Comparison of ENCODE assay signal across 22 cellular contexts in the genomic region with DNA sequence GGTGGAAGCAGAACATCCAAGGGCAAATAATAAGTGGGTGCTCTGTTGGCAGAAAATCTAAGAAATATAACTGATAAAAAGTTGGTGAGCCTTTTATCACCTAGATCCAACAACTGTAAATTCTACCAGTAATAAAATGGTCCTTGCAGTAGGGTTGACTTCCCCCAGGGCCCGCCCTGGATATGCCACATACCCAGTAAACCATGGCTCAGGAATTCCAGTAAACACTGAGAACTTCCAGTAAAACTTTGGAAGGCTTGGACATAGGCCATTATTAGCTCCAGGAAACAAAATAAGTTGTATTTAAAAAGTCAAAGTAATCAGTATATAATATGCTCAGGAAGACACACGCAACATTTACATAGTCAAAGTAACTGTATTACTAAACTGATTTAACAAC.
DNase-seq lines count a peak whose midpoint lies in the region; ATAC-seq and TF ChIP-seq lines count a peak whose summit lies in the region.
"Had no signal": no experiment of that assay in that cellular context is flagged by ENCODE, and none has a peak within 500 bp of the region (broad histone marks: within the 10 kb centered on the region; RNA-seq: fewer than 3 reads in every experiment).

No MANE protein-coding gene starts in this region.

- BruUV-seq in IMR-90 (replicated peaks; lab: Mats Ljungman, UMichigan): no TSS peak

- H2BK20ac ChIP-seq in IMR-90 (ENCODE audit: low read depth, low read length): no peak overlapping the region

- H2BK5ac ChIP-seq in IMR-90 (ENCODE audit: low read depth, low read length, poor library complexity, severe bottlenecking): no peak overlapping the region

- no peaks in the 10 kb centered on the region for H3K4me1 Mint-ChIP-seq in activated T-helper 1 cell treated with anti-CD3 and anti-CD28 coated beads, Interleukin-12 subunit alpha, Interleukin-12 subunit beta, Interleukin-2, Interleukin-4 antibody, amounts not matched to agents 30 ng/mL and 10 ng/mL and 1 ng/mL, durations not matched to agents 14 hours and 24 hours and 36 hours (ENCODE audit: low read depth)
- H3K4me1 Mint-ChIP-seq: B cell had no signal

- no peaks in the 10 kb centered on the region for H3K36me3 Mint-ChIP-seq in activated T-helper 1 cell treated with anti-CD3 and anti-CD28 coated beads, Interleukin-12 subunit alpha, Interleukin-12 subunit beta, Interleukin-2, Interleukin-4 antibody, amounts not matched to agents 30 ng/mL and 10 ng/mL and 1 ng/mL, durations not matched to agents 14 hours and 24 hours and 36 hours (ENCODE audit: low read depth)
- H3K36me3 Mint-ChIP-seq: CD8-positive, alpha-beta T cell had no signal

- H3K56ac ChIP-seq in IMR-90 (ENCODE audit: extremely low read depth, insufficient read depth, low read length): no peak overlapping the region

- no peak overlapping the region for H3K4me3 Mint-ChIP-seq in activated T-helper 1 cell treated with anti-CD3 and anti-CD28 coated beads, Interleukin-12 subunit alpha, Interleukin-12 subunit beta, Interleukin-2, Interleukin-4 antibody, amounts not matched to agents 30 ng/mL and 10 ng/mL and 1 ng/mL, durations not matched to agents 14 hours and 24 hours and 36 hours
- H3K4me3 Mint-ChIP-seq: B cell; CD4-positive, alpha-beta T cell; CD8-positive, alpha-beta T cell had no signal

- no peak for TF ChIP-seq POLR2A in IMR-90 (IDR thresholded peaks at IDR 0.05; ENCODE audit: low read depth, low read length)

- peak overlapping the region; percentile 83; the same call in 1 of the 2 replicates for H3K23ac ChIP-seq in IMR-90 (ENCODE audit: low read depth, low read length)

- 0 out of 2 replicates have a peak overlapping the region, but pooled peaks have one; percentile 74 for H4K5ac ChIP-seq in IMR-90 (ENCODE audit: low read depth, low read length)

- H3K4ac ChIP-seq in IMR-90 (ENCODE audit: low read depth, low read length): peak overlapping the region; percentile 64

- no peaks in the 10 kb centered on the region for H3K27me3 Mint-ChIP-seq in activated T-helper 1 cell treated with anti-CD3 and anti-CD28 coated beads, Interleukin-12 subunit alpha, Interleukin-12 subunit beta, Interleukin-2, Interleukin-4 antibody, amounts not matched to agents 30 ng/mL and 10 ng/mL and 1 ng/mL, durations not matched to agents 14 hours and 24 hours and 36 hours (ENCODE audit: insufficient read depth)
- H3K27me3 Mint-ChIP-seq: B cell; CD4-positive, alpha-beta T cell had no signal

- H3K9ac ChIP-seq in IMR-90 (ENCODE audit: low read depth, low read length): no peak overlapping the region
- H3K9ac ChIP-seq: BLaER1 treated with 17β-estradiol and CSF1 and Interleukin-3, amounts not matched to agents 10 nM and 100 nM had no signal

- intact Hi-C loops in IMR-90 (cut with micrococcal nuclease): no loop called here
- intact Hi-C loops in activated T-helper 1 cell treated with anti-CD3 and anti-CD28 coated beads, Interleukin-12 subunit alpha, Interleukin-12 subunit beta, Interleukin-2, Interleukin-4 antibody, amounts not matched to agents 30 ng/mL and 10 ng/mL and 1 ng/mL, durations not matched to agents 14 hours and 24 hours and 36 hours (cut with micrococcal nuclease): no loop called here

- no peaks in the 10 kb centered on the region for H4K20me1 ChIP-seq in IMR-90 (ENCODE audit: insufficient read depth, low read length)
- H4K20me1 ChIP-seq: BLaER1 treated with 17β-estradiol and CSF1 and Interleukin-3, amounts not matched to agents 10 nM and 100 nM had no signal

- TF ChIP-seq CTCF in IMR-90 (conservative IDR thresholded peaks at IDR 0.05; ENCODE audit: low read depth, low read length) (no peak), fibroblast of villous mesenchyme (IDR thresholded peaks at IDR 0.05; ENCODE audit: insufficient read depth, low read depth, low read length) (no peak)

- no peak overlapping the region for H2AK9ac ChIP-seq in IMR-90 (replicated peaks; ENCODE audit: low read depth, low read length, poor library complexity)

- no peak overlapping the region for H3K4me3 ChIP-seq in IMR-90 (ENCODE audit: insufficient read depth, low read depth, low read length)
- H3K4me3 ChIP-seq in fibroblast of villous mesenchyme (ENCODE audit: low read depth, low read length): no peak overlapping the region
- H3K4me3 ChIP-seq: A549; BLaER1 treated with 17β-estradiol and CSF1 and Interleukin-3, amounts not matched to agents 10 nM and 100 nM; GM12878 had no signal

- DNase-seq in EH (ENCODE audit: low read depth) (peak; percentile 31), IMR-90 (no peak), fibroblast of villous mesenchyme (ENCODE audit: low read depth) (peak; percentile 75)
- DNase-seq in activated T-helper 1 cell treated with anti-CD3 and anti-CD28 coated beads, Interleukin-12 subunit alpha, Interleukin-12 subunit beta, Interleukin-2, Interleukin-4 antibody, amounts not matched to agents 30 ng/mL and 10 ng/mL and 1 ng/mL, durations not matched to agents 14 hours and 24 hours and 36 hours (ENCODE audit: low spot score): no peak
- DNase-seq: AML-193; Caco-2; Calu3; CD4-positive, alpha-beta T cell; CD8-positive, alpha-beta T cell; DMS79 treated with DMSO at 0.1 percent for 48 hours; EL; GDM1 had no signal

- peak overlapping the region; percentile 32 for H3K27ac Mint-ChIP-seq in activated T-helper 1 cell treated with anti-CD3 and anti-CD28 coated beads, Interleukin-12 subunit alpha, Interleukin-12 subunit beta, Interleukin-2, Interleukin-4 antibody, amounts not matched to agents 30 ng/mL and 10 ng/mL and 1 ng/mL, durations not matched to agents 14 hours and 24 hours and 36 hours
- H3K27ac Mint-ChIP-seq: B cell; CD4-positive, alpha-beta T cell; CD8-positive, alpha-beta T cell had no signal

- H3K27ac ChIP-seq in IMR-90 (ENCODE audit: insufficient read depth, low read length): no peak overlapping the region
- H3K27ac ChIP-seq: 22Rv1; A549; BLaER1 treated with 17β-estradiol and CSF1 and Interleukin-3, amounts not matched to agents 10 nM and 100 nM; C4-2B had no signal

- peak overlapping the region; percentile 43 for H4K91ac ChIP-seq in IMR-90 (ENCODE audit: insufficient read depth, low read depth, low read length)

- no peaks in the 10 kb centered on the region for H3K36me3 ChIP-seq in IMR-90 (ENCODE audit: control insufficient read depth, insufficient read depth, low read length)
- H3K36me3 ChIP-seq: BLaER1 treated with 17β-estradiol and CSF1 and Interleukin-3, amounts not matched to agents 10 nM and 100 nM had no signal

- H3K9me3 ChIP-seq in IMR-90 (ENCODE audit: control insufficient read depth, insufficient read depth, low read length): no peaks in the 10 kb centered on the region
- H3K9me3 ChIP-seq: A549; BLaER1 treated with 17β-estradiol and CSF1 and Interleukin-3, amounts not matched to agents 10 nM and 100 nM; Caco-2 had no signal

- H3K27me3 ChIP-seq in IMR-90 (ENCODE audit: control insufficient read depth, insufficient read depth, low read length): no peaks in the 10 kb centered on the region
- H3K27me3 ChIP-seq: BLaER1 treated with 17β-estradiol and CSF1 and Interleukin-3, amounts not matched to agents 10 nM and 100 nM had no signal

- peak overlapping the region; percentile 43 for H2AFZ ChIP-seq in IMR-90 (replicated peaks; ENCODE audit: low read length, poor library complexity)

- ATAC-seq in IMR-90 (ENCODE audit: low read depth) (no peak), HG03095 (IDR thresholded peaks at IDR 0.05; ENCODE audit: unreplicated experiment) (no peak), SK-N-SH treated with all-trans-retinoic acid at 6 μM for 48 hours (no peak), GM21528 (IDR thresholded peaks at IDR 0.05; ENCODE audit: low FRiP score, unreplicated experiment) (no peak), GM18520 (IDR thresholded peaks at IDR 0.05; ENCODE audit: unreplicated experiment) (no peak)
- ATAC-seq: A549; CD8-positive, alpha-beta T cell; GM12878 had no signal

- H3K4me2 ChIP-seq in IMR-90 (ENCODE audit: low read depth, low read length): no peak overlapping the region
- H3K4me2 ChIP-seq: A549 had no signal

- no peak overlapping the region; the same call in 1 of the 2 replicates for H3K14ac ChIP-seq in IMR-90 (replicated peaks; ENCODE audit: low read depth, low read length)

- H3K4me1 ChIP-seq in IMR-90 (ENCODE audit: control insufficient read depth, insufficient read depth, low read length): peaks cover 1% of the 10 kb centered on the region
- H3K4me1 ChIP-seq: A549; BLaER1 treated with 17β-estradiol and CSF1 and Interleukin-3, amounts not matched to agents 10 nM and 100 nM; Caco-2 had no signal

- no peaks in the 10 kb centered on the region for H3K9me3 Mint-ChIP-seq in activated T-helper 1 cell treated with anti-CD3 and anti-CD28 coated beads, Interleukin-12 subunit alpha, Interleukin-12 subunit beta, Interleukin-2, Interleukin-4 antibody, amounts not matched to agents 30 ng/mL and 10 ng/mL and 1 ng/mL, durations not matched to agents 14 hours and 24 hours and 36 hours
- H3K9me3 Mint-ChIP-seq: CD4-positive, alpha-beta T cell; CD8-positive, alpha-beta T cell had no signal

- peak overlapping the region; percentile 65 for H2BK120ac ChIP-seq in IMR-90 (ENCODE audit: low read depth, low read length)

- peak overlapping the region; percentile 71 for H2AK5ac ChIP-seq in IMR-90 (ENCODE audit: low read depth, low read length)

- peaks cover 4% of the 10 kb centered on the region; the same call in 1 of the 2 replicates for H3K9me1 ChIP-seq in IMR-90 (ENCODE audit: insufficient read depth, low read length)

- no peak for TF ChIP-seq RAD21 in IMR-90 (IDR thresholded peaks at IDR 0.05; ENCODE audit: low read length)

- H2BK15ac ChIP-seq in IMR-90 (ENCODE audit: low read depth, low read length): peak overlapping the region; percentile 70; the same call in 2 of the 3 replicates

- no CpG with 5 or more reads among the region's 2 CpGs for WGBS in IMR-90 (ENCODE audit: extremely low coverage in 2 of 2, insufficient read length in 1 of 2), 2 experiments

- peak overlapping the region; percentile 27; the same call in 1 of the 2 replicates for H3K18ac ChIP-seq in IMR-90 (ENCODE audit: low read depth, low read length)

- in situ Hi-C loops in IMR-90 (cut with MboI; ENCODE audit: low sequenced_read_pairs): no loop called here

- H3K79me1 ChIP-seq in IMR-90 (ENCODE audit: low read depth in 1 of 2, low read length in 2 of 2): peaks cover 21 to 56% of the 10 kb centered on the region in 2 experiments; a peak in 3 of 4 replicates

- dilution Hi-C loops in IMR-90 (cut with HindIII; ENCODE audit: low sequenced_read_pairs, unreplicated experiment): no loop called here

- POLR2A ChIA-PET in IMR-90 (lab: Charles Lee; ENCODE audit: unreplicated experiment): no interaction called here

- CTCF ChIA-PET in IMR-90 (lab: Yijun Ruan, JAX): no interaction called here

- H4K8ac ChIP-seq in IMR-90 (ENCODE audit: low read depth in 2 of 2, low read length in 2 of 2): peak overlapping the region in 1 of 2 experiments; percentile 45; a peak in 1 of 4 replicates

TF ChIP-seq in SK-N-SH treated with all-trans-retinoic acid at 6 μM for 48 hours, 23 proteins besides CTCF, POLR2A, EP300 and RAD21 (continues in another document):
- TF ChIP-seq TOX (CRISPR knock-in tag; IDR thresholded peaks at IDR 0.05; ENCODE audit: borderline replicate concordance): no peak
- TF ChIP-seq CSDC2 (CRISPR knock-in tag; IDR thresholded peaks at IDR 0.05): no peak

Comparison
In these comparisons a context has a peak if more than half of its experiments do, and no peak if none do; other contexts are left out.
1. DNase-seq: peak in EH (single experiment) and fibroblast of villous mesenchyme (single experiment); none in IMR-90 (single experiment) and activated T-helper 1 cell treated with anti-CD3 and anti-CD28 coated beads, Interleukin-12 subunit alpha, Interleukin-12 subunit beta, Interleukin-2, Interleukin-4 antibody, amounts not matched to agents 30 ng/mL and 10 ng/mL and 1 ng/mL, durations not matched to agents 14 hours and 24 hours and 36 hours (single experiment).